ENCODE assay signal across 36 cellular contexts in genomic region chr6:6037179-6037578, GRCh38. TPM values are rescaled to one million over a fixed set of nuclear protein-coding genes. Genes with fewer than 3 reads are reported as not detected.
DNase-seq lines count a peak whose midpoint lies in the region; ATAC-seq, FAIRE-seq and TF ChIP-seq lines count a peak whose summit lies in the region.
"Had no signal": no experiment of that assay in that cellular context is flagged by ENCODE, and none has a peak within 500 bp of the region (broad histone marks: within the 10 kb centered on the region; RNA-seq: fewer than 3 reads in every experiment).

No MANE protein-coding gene starts in this region.

- H3K79me2 ChIP-seq in HepG2 (ENCODE audit: insufficient read depth, low read length) (no peaks in the 10 kb centered on the region), K562 (ENCODE audit: control insufficient read depth, insufficient read depth, low read length) (no peaks in the 10 kb centered on the region)

- POLR2A ChIA-PET in HepG2 (lab: Yijun Ruan, JAX) (no interaction called here), K562 (lab: Yijun Ruan, JAX) (interaction anchor here (1.0 kb wide), 1 partner anchor 16 kb away, joined by 5 read pairs; no protein-coding TSS in a partner anchor)

- TF ChIP-seq CTCF in HepG2 (CRISPR knock-in tag; IDR thresholded peaks at IDR 0.05) (no peak), right lobe of liver (IDR thresholded peaks at IDR 0.05) (no peak), K562 (IDR thresholded peaks at IDR 0.05 in 2 of 3, conservative IDR thresholded peaks at IDR 0.05 in 1 of 3; ENCODE audit: insufficient read depth in 2 of 3, low read depth in 1 of 3, low read length in 3 of 3) (no peak)

- BruUV-seq in HepG2 (replicated peaks; lab: Mats Ljungman, UMichigan) (no TSS peak), K562 (replicated peaks; lab: Mats Ljungman, UMichigan) (no TSS peak)

- no peak for ATAC-seq in HepG2
- ATAC-seq in right lobe of liver, result no peak
- ATAC-seq in K562, result no peak
- ATAC-seq: A549; CD8-positive, alpha-beta T cell had no signal

- no peak for DNase-seq in HepG2 (ENCODE audit: low spot score)
- DNase-seq in right lobe of liver, result no peak
- no peak for DNase-seq in K562 (ENCODE audit: extremely low read depth in 1 of 4, low spot score in 3 of 4)
- DNase-seq in NCI-H524 treated with DMSO at 0.1 percent for 48 hours (lab: John Stamatoyannopoulos, UW), result no peak
- DNase-seq in activated CD4-positive, alpha-beta T cell treated with anti-CD3 and anti-CD28 coated beads, Interleukin-2, amount 10 ng/mL, durations not matched to agents 24 days and 14 days, result no peak
- DNase-seq: 8988T; ACHN; AML-193; BE2C; C1 segment of cervical spinal cord; Caco-2; Calu3; CD4-positive, alpha-beta memory T cell; CD4-positive, alpha-beta T cell; CD4-positive, CD25-positive, alpha-beta regulatory T cell; CD8-positive, alpha-beta memory T cell; CD8-positive, alpha-beta T cell; COR-L47; DMS 273 treated with DMSO at 0.1 percent for 48 hours; DMS153; DMS53; DMS79; DMS79 treated with DMSO at 0.1 percent for 48 hours; DND-41; EL had no signal

- in situ Hi-C loops in HepG2 (cut with HindIII; ENCODE audit: extremely low pct_ligation_motif_present, low pct_unique_long_range_greater_than_20kb), result no loop called here
- in situ Hi-C loops in K562 (cut with MboI), result no loop called here

- H3K36me3 Mint-ChIP-seq in activated CD4-positive, alpha-beta T cell treated with anti-CD3 and anti-CD28 coated beads, Interleukin-2, amount 10 ng/mL, durations not matched to agents 24 days and 14 days (ENCODE audit: low read depth), result no peaks in the 10 kb centered on the region
- H3K36me3 Mint-ChIP-seq: CD14-positive monocyte; CD4-positive, alpha-beta memory T cell; CD4-positive, CD25-positive, alpha-beta regulatory T cell; CD8-positive, alpha-beta memory T cell; CD8-positive, alpha-beta T cell had no signal

- H3K27ac ChIP-seq in HepG2 (ENCODE audit: extremely low read length, insufficient read depth, low read length), result no peak overlapping the region
- H3K27ac ChIP-seq in right lobe of liver, result no peak overlapping the region
- peak overlapping the region; percentile 31; the same call in 1 of the 2 replicates for H3K27ac ChIP-seq in HUES6 (ENCODE audit: low read depth, low read length)
- H3K27ac ChIP-seq in K562 (ENCODE audit: extremely low read depth, low read depth, low read length), result no peak overlapping the region
- H3K27ac ChIP-seq: 22Rv1; A549; BLaER1; BLaER1 treated with 17β-estradiol and CSF1 and Interleukin-3, amounts not matched to agents 10 nM and 100 nM; C4-2B had no signal

- no peaks in the 10 kb centered on the region for H3K9me3 ChIP-seq in HepG2 (ENCODE audit: low read length)
- H3K9me3 ChIP-seq in right lobe of liver, result no peaks in the 10 kb centered on the region
- H3K9me3 ChIP-seq in HUES6 (ENCODE audit: control insufficient read depth, insufficient read depth, low read depth, low read length), result peaks cover 3% of the 10 kb centered on the region; the same call in 1 of the 2 replicates
- H3K9me3 ChIP-seq in K562 (replicated peaks; ENCODE audit: control insufficient read depth, insufficient read depth, low read depth, low read length), result no peaks in the 10 kb centered on the region
- H3K9me3 ChIP-seq: A549, BE2C, Caco-2 had no signal

- H4K20me1 ChIP-seq in HepG2 (ENCODE audit: insufficient read depth, low read length) (no peaks in the 10 kb centered on the region), K562 (replicated peaks; ENCODE audit: control insufficient read depth, insufficient read depth, low read length) (no peaks in the 10 kb centered on the region)
- H4K20me1 ChIP-seq: BLaER1 treated with 17β-estradiol and CSF1 and Interleukin-3, amounts not matched to agents 10 nM and 100 nM had no signal

- H3K4me3 ChIP-seq in HepG2 (replicated peaks in 1 of 3; ENCODE audit: insufficient read depth in 1 of 3, low read depth in 2 of 3, low read length in 3 of 3) (no peak overlapping the region), right lobe of liver (no peak overlapping the region), HUES6 (ENCODE audit: low read depth, low read length) (no peak overlapping the region), K562 (no peak overlapping the region)
- H3K4me3 ChIP-seq: A549; BLaER1; BLaER1 treated with 17β-estradiol and CSF1 and Interleukin-3, amounts not matched to agents 10 nM and 100 nM had no signal

- no peak overlapping the region for H3K27ac Mint-ChIP-seq in activated CD4-positive, alpha-beta T cell treated with anti-CD3 and anti-CD28 coated beads, Interleukin-2, amount 10 ng/mL, durations not matched to agents 24 days and 14 days
- H3K27ac Mint-ChIP-seq: B cell; CD14-positive monocyte; CD4-positive, alpha-beta memory T cell; CD4-positive, alpha-beta T cell; CD4-positive, CD25-positive, alpha-beta regulatory T cell; CD8-positive, alpha-beta memory T cell; CD8-positive, alpha-beta T cell had no signal

- peaks cover 0 to 8% of the 10 kb centered on the region in 2 experiments; a peak in 3 of 5 replicates for H3K27me3 ChIP-seq in HepG2 (ENCODE audit: control insufficient read depth in 1 of 2, insufficient read depth in 2 of 2, low read length in 2 of 2)
- H3K27me3 ChIP-seq in right lobe of liver, result no peaks in the 10 kb centered on the region
- no peaks in the 10 kb centered on the region for H3K27me3 ChIP-seq in HUES6 (ENCODE audit: control insufficient read depth, insufficient read depth, low read length)
- peaks cover 0 to 5% of the 10 kb centered on the region in 2 experiments; a peak in 1 of 5 replicates for H3K27me3 ChIP-seq in K562 (ENCODE audit: control insufficient read depth in 2 of 2, insufficient read depth in 2 of 2, low read length in 2 of 2)
- H3K27me3 ChIP-seq: BE2C had no signal

- no peaks in the 10 kb centered on the region for H3K9me3 Mint-ChIP-seq in activated CD4-positive, alpha-beta T cell treated with anti-CD3 and anti-CD28 coated beads, Interleukin-2, amount 10 ng/mL, durations not matched to agents 24 days and 14 days
- H3K9me3 Mint-ChIP-seq: CD4-positive, alpha-beta T cell; CD8-positive, alpha-beta T cell had no signal

- TF ChIP-seq POLR2A in HepG2 (IDR thresholded peaks at IDR 0.05; ENCODE audit: insufficient read depth in 1 of 2, low read depth in 2 of 2, low read length in 2 of 2) (no peak), right lobe of liver (IDR thresholded peaks at IDR 0.05) (no peak), K562 (conservative IDR thresholded peaks at IDR 0.05) (no peak)

- H2AFZ ChIP-seq in HepG2 (ENCODE audit: low read length) (no peak overlapping the region), K562 (ENCODE audit: low read depth, low read length) (no peak overlapping the region)

- H3K9ac ChIP-seq in HepG2 (ENCODE audit: insufficient read depth, low read depth, low read length) (no peak overlapping the region), HUES6 (ENCODE audit: low read length) (no peak overlapping the region), K562 (ENCODE audit: insufficient read depth in 1 of 2, low read depth in 2 of 2, low read length in 2 of 2) (no peak overlapping the region)
- H3K9ac ChIP-seq: BLaER1; BLaER1 treated with 17β-estradiol and CSF1 and Interleukin-3, amounts not matched to agents 10 nM and 100 nM had no signal

- H3K36me3 ChIP-seq in HepG2 (replicated peaks in 1 of 2; ENCODE audit: control insufficient read depth in 1 of 2, insufficient read depth in 2 of 2, low read length in 2 of 2) (no peaks in the 10 kb centered on the region), right lobe of liver (no peaks in the 10 kb centered on the region), HUES6 (ENCODE audit: control insufficient read depth, insufficient read depth, low read length) (no peaks in the 10 kb centered on the region), K562 (ENCODE audit: control insufficient read depth, insufficient read depth, low read length) (no peaks in the 10 kb centered on the region)
- H3K36me3 ChIP-seq: BE2C; BLaER1; BLaER1 treated with 17β-estradiol and CSF1 and Interleukin-3, amounts not matched to agents 10 nM and 100 nM had no signal

- intact Hi-C loops in HepG2 (cut with micrococcal nuclease; ENCODE audit: unreplicated experiment), result no loop called here
- intact Hi-C loops in right lobe of liver (cut with DNase I), result no loop called here
- intact Hi-C loops in K562 (cut with micrococcal nuclease), result no loop called here
- intact Hi-C loops in activated CD4-positive, alpha-beta T cell treated with anti-CD3 and anti-CD28 coated beads, Interleukin-2, amount 10 ng/mL, durations not matched to agents 24 days and 14 days (cut with micrococcal nuclease), result no loop called here

- peaks cover 13% of the 10 kb centered on the region for H3K27me3 Mint-ChIP-seq in activated CD4-positive, alpha-beta T cell treated with anti-CD3 and anti-CD28 coated beads, Interleukin-2, amount 10 ng/mL, durations not matched to agents 24 days and 14 days

- H3K4me3 Mint-ChIP-seq in activated CD4-positive, alpha-beta T cell treated with anti-CD3 and anti-CD28 coated beads, Interleukin-2, amount 10 ng/mL, durations not matched to agents 24 days and 14 days, result no peak overlapping the region
- H3K4me3 Mint-ChIP-seq: B cell; CD14-positive monocyte; CD4-positive, alpha-beta memory T cell; CD4-positive, alpha-beta T cell; CD4-positive, CD25-positive, alpha-beta regulatory T cell; CD8-positive, alpha-beta memory T cell; CD8-positive, alpha-beta T cell had no signal

- TF ChIP-seq EP300 in HepG2 (IDR thresholded peaks at IDR 0.05; ENCODE audit: low read depth in 2 of 2, low read length in 2 of 2), result no peak
- no peak for TF ChIP-seq EP300 in HepG2 (CRISPR knock-in tag; IDR thresholded peaks at IDR 0.05; ENCODE audit: borderline replicate concordance)
- TF ChIP-seq EP300 in K562 (IDR thresholded peaks at IDR 0.05; ENCODE audit: low read length), result no peak

- no peaks in the 10 kb centered on the region for H3K4me1 Mint-ChIP-seq in activated CD4-positive, alpha-beta T cell treated with anti-CD3 and anti-CD28 coated beads, Interleukin-2, amount 10 ng/mL, durations not matched to agents 24 days and 14 days
- H3K4me1 Mint-ChIP-seq: CD14-positive monocyte; CD4-positive, alpha-beta memory T cell; CD4-positive, CD25-positive, alpha-beta regulatory T cell had no signal

- TF ChIP-seq RAD21 in HepG2 (CRISPR knock-in tag; IDR thresholded peaks at IDR 0.05), result no peak
- TF ChIP-seq RAD21 in K562 (CRISPR knock-in tag; conservative IDR thresholded peaks at IDR 0.05 in 1 of 2, IDR thresholded peaks at IDR 0.05 in 1 of 2), result no peak

- H3K9me1 ChIP-seq in K562 (ENCODE audit: control insufficient read depth, insufficient read depth, low read length), result no peaks in the 10 kb centered on the region

- CTCF ChIA-PET in HepG2 (lab: Yijun Ruan, JAX; ENCODE audit: low intra/inter-chr PET ratio, low total read pairs) (no interaction called here), K562 (lab: Yijun Ruan, JAX; ENCODE audit: low intra/inter-chr PET ratio) (no interaction called here)

- WGBS in HepG2 (ENCODE audit: low lambda C conversion rate), result 25% methylated on average over 4 of the region's 4 CpGs
- WGBS in right lobe of liver (ENCODE audit: insufficient coverage, low coverage, low lambda C conversion rate, missing lambda C conversion rate), result 57% methylated on average over 3 of the region's 4 CpGs
- WGBS in K562 (ENCODE audit: insufficient coverage, low coverage, missing lambda C conversion rate), result 0% methylated on average over 4 of the region's 4 CpGs

- H3K4me2 ChIP-seq in HepG2 (ENCODE audit: low read depth, low read length) (no peak overlapping the region), K562 (ENCODE audit: insufficient read depth, low read length) (no peak overlapping the region)
- H3K4me2 ChIP-seq: A549; BLaER1; BLaER1 treated with 17β-estradiol and CSF1 and Interleukin-3, amounts not matched to agents 10 nM and 100 nM had no signal

- H3K4me1 ChIP-seq in HepG2 (ENCODE audit: insufficient read depth, low read length) (no peaks in the 10 kb centered on the region), right lobe of liver (no peaks in the 10 kb centered on the region), HUES6 (ENCODE audit: control insufficient read depth, insufficient read depth, low read length) (peaks cover 20% of the 10 kb centered on the region), K562 (replicated peaks in 1 of 2; ENCODE audit: control insufficient read depth in 2 of 2, insufficient read depth in 2 of 2, low read length in 2 of 2) (no peaks in the 10 kb centered on the region)
- H3K4me1 ChIP-seq: A549, BE2C, Caco-2 had no signal

- FAIRE-seq in HepG2 (lab: Jason Lieb, UNC) (no peak), K562 (lab: Jason Lieb, UNC) (no peak)
- FAIRE-seq: A204.1, A549, D721Med had no signal

RNA-seq across cellular contexts. Expression of gene NRN1, which starts 30.5 kb away (rescaled TPM):
- total RNA-seq in HepG2 (2016; rRNA removed; fragmentation: Illumina TruSeq; extraction: Trizol), result not detected in 2 replicates
- total RNA-seq in HepG2 (2016; cell fraction: cytosol; rRNA removed; fragmentation: Illumina TruSeq; extraction: Trizol; ENCODE audit: low read depth), result not detected in 2 replicates
- not detected in 2 replicates for total RNA-seq in HepG2 (2016; cell fraction: insoluble cytoplasmic fraction; rRNA removed; fragmentation: Illumina TruSeq; extraction: Trizol)
- 0.24 TPM in 1 of 2 replicates, not detected in the other for total RNA-seq in HepG2 (2016; cell fraction: membrane; rRNA removed; fragmentation: Illumina TruSeq; extraction: Trizol)
- not detected in 2 replicates for total RNA-seq in HepG2 (2016; cell fraction: nucleus; rRNA removed; fragmentation: Illumina TruSeq; extraction: Trizol)
- polyA plus RNA-seq in HepG2 (2011; rRNA removed), result 0.04 and 0.11 TPM in 2 replicates
- polyA plus RNA-seq in HepG2 (2011; cell fraction: cytosol; rRNA removed), result 0.12 and 0.18 TPM in 2 replicates
- polyA plus RNA-seq in HepG2 (2011; cell fraction: nucleus; rRNA removed), result 0.14 TPM in 1 of 2 replicates, not detected in the other
- polyA plus RNA-seq in HepG2 (2012), result 0.08 and 0.30 TPM in 2 replicates
- polyA plus RNA-seq in HepG2 (2016; cell fraction: cytosol; fragmentation: Illumina TruSeq; extraction: Trizol; ENCODE audit: low read depth), result not detected in 2 replicates
- not detected in 2 replicates for polyA plus RNA-seq in HepG2 (2016; cell fraction: insoluble cytoplasmic fraction; fragmentation: Illumina TruSeq; extraction: Trizol; ENCODE audit: low read depth)
- polyA plus RNA-seq in HepG2 (2016; cell fraction: membrane; fragmentation: Illumina TruSeq; extraction: Trizol; ENCODE audit: low read depth), result 0.13 TPM in 1 of 2 replicates, not detected in the other
- polyA plus RNA-seq in HepG2 (2016; cell fraction: nucleus; fragmentation: Illumina TruSeq; extraction: Trizol; ENCODE audit: insufficient read depth, low read depth), result not detected in 2 replicates
- not detected in 2 replicates for polyA minus RNA-seq in HepG2 (2011; rRNA and poly(A)+ RNA removed; ENCODE audit: low replicate concordance)
- polyA minus RNA-seq in HepG2 (2011; cell fraction: cytosol; rRNA and poly(A)+ RNA removed), result not detected in 2 replicates
- polyA minus RNA-seq in HepG2 (2011; cell fraction: nucleus; rRNA and poly(A)+ RNA removed), result not detected in 2 replicates
- total RNA-seq in right lobe of liver, result 1 to 10 TPM in 5 of 6 experiments, under 1 TPM in 1; 0.86 to 3.4 (median 2.4) TPM
- not detected in 2 replicates for total RNA-seq in K562 (2011; cell fraction: chromatin; rRNA removed; ENCODE audit: low replicate concordance)
- not detected in 2 replicates for total RNA-seq in K562 (2011; cell fraction: nucleolus; rRNA removed)
- not detected in 2 replicates for total RNA-seq in K562 (2011; cell fraction: nucleoplasm; rRNA removed)
- total RNA-seq in K562 (2014; rRNA removed), result not detected in 2 replicates
- not detected in 2 replicates for total RNA-seq in K562 (2014; rRNA removed; fragmentation: Illumina TruSeq; extraction: Trizol)
- not detected in 2 replicates for total RNA-seq in K562 (2015; rRNA removed; fragmentation: Illumina TruSeq; extraction: Trizol)
- not detected in 2 replicates for total RNA-seq in K562 (2021)
- polyA plus RNA-seq in K562 (2011; rRNA removed), result not detected in 2 replicates
- not detected in 2 replicates for polyA plus RNA-seq in K562 (2011; cell fraction: cytosol; rRNA removed)
- not detected in 2 replicates for polyA plus RNA-seq in K562 (2011; cell fraction: nucleus; rRNA removed)
- polyA plus RNA-seq in K562 (2012), result 0.07 TPM in 1 of 2 replicates, not detected in the other
- not detected in 2 replicates for polyA plus RNA-seq in K562 (2014; fragmentation: Illumina TruSeq; extraction: Trizol)
- not detected for polyA plus RNA-seq in K562 (2014; fragmentation: Nextera tagmentation; extraction: Ambion mirVana)
- not detected in 2 replicates for polyA plus RNA-seq in K562 (2014; rRNA removed)
- polyA minus RNA-seq in K562 (2011; rRNA and poly(A)+ RNA removed), result not detected in 2 replicates
- polyA minus RNA-seq in K562 (2011; cell fraction: cytosol; rRNA and poly(A)+ RNA removed), result not detected in 2 replicates
- not detected in 2 replicates for polyA minus RNA-seq in K562 (2011; cell fraction: nucleus; rRNA and poly(A)+ RNA removed)
- 4.0 and 4.8 TPM in 2 replicates for total RNA-seq in activated CD4-positive, alpha-beta T cell treated with anti-CD3 and anti-CD28 coated beads, Interleukin-2, amount 10 ng/mL, durations not matched to agents 24 days and 14 days
- total RNA-seq: B cell; Caco-2; Calu3; CD4-positive, alpha-beta T cell; CD4-positive, CD25-positive, alpha-beta regulatory T cell had no signal
- polyA plus RNA-seq: AG04450; CD14-positive monocyte; CD4-positive, alpha-beta memory T cell had no signal

Comparison
In these comparisons a context has a peak if more than half of its experiments do, and no peak if none do; other contexts are left out.
1. Of the 241 proteins assayed by ChIP-seq in both HepG2 and K562: peak only in HepG2: MAFF; only in K562: MAFG and NFE2; in both: none; in neither: 237; mixed calls (peak in some experiments, not most) for 1.